In genomic region chr21:39660596-39660995, GRCh38 we compare ENCODE assay signal across 10 cellular contexts. TPM values are rescaled to one million over a fixed set of nuclear protein-coding genes. Genes with fewer than 3 reads are reported as not detected.
DNase-seq lines count a peak whose midpoint lies in the region; ATAC-seq and TF ChIP-seq lines count a peak whose summit lies in the region.
"Had no signal": no experiment of that assay in that cellular context is flagged by ENCODE, and none has a peak within 500 bp of the region (broad histone marks: within the 10 kb centered on the region; RNA-seq: fewer than 3 reads in every experiment).

No MANE protein-coding gene starts in this region.

- no peak for TF ChIP-seq POLR2A in IMR-90 (IDR thresholded peaks at IDR 0.05; ENCODE audit: low read depth, low read length)

- H4K20me1 ChIP-seq in IMR-90 (ENCODE audit: insufficient read depth, low read length), result no peaks in the 10 kb centered on the region

- 0 out of 3 replicates have a peak overlapping the region, but pooled peaks have one; percentile 16 for H2BK15ac ChIP-seq in IMR-90 (ENCODE audit: low read depth, low read length)

- peak overlapping the region; percentile 85 for H2BK120ac ChIP-seq in IMR-90 (ENCODE audit: low read depth, low read length)

- in situ Hi-C loops in IMR-90 (cut with MboI; ENCODE audit: low sequenced_read_pairs), result no loop called here

- peak overlapping the region; percentile 23; the same call in 1 of the 2 replicates for H4K5ac ChIP-seq in IMR-90 (ENCODE audit: low read depth, low read length)

- no peaks in the 10 kb centered on the region for H3K27me3 Mint-ChIP-seq in mesothelial cell of epicardium (ENCODE audit: low read depth)

- H2AK5ac ChIP-seq in IMR-90 (ENCODE audit: low read depth, low read length), result no peak overlapping the region

- peak overlapping the region; percentile 14 for H3K14ac ChIP-seq in IMR-90 (replicated peaks; ENCODE audit: low read depth, low read length)

- H3K4me1 ChIP-seq in IMR-90 (ENCODE audit: control insufficient read depth, insufficient read depth, low read length), result no peaks in the 10 kb centered on the region; the same call in 1 of the 2 replicates

- peak; percentile 96 for ATAC-seq in IMR-90 (ENCODE audit: low read depth)
- ATAC-seq in GM21360 (IDR thresholded peaks at IDR 0.05; ENCODE audit: unreplicated experiment), result no peak
- no peak for ATAC-seq in HG02885 (IDR thresholded peaks at IDR 0.05; ENCODE audit: poor library complexity, unreplicated experiment)

- H3K56ac ChIP-seq in IMR-90 (ENCODE audit: extremely low read depth, insufficient read depth, low read length), result no peak overlapping the region

- peak overlapping the region; percentile 72; the same call in 1 of the 2 replicates for H2BK20ac ChIP-seq in IMR-90 (ENCODE audit: low read depth, low read length)

- peaks cover 29% of the 10 kb centered on the region for H3K36me3 Mint-ChIP-seq in mesothelial cell of epicardium

- H2BK5ac ChIP-seq in IMR-90 (ENCODE audit: low read depth, low read length, poor library complexity, severe bottlenecking), result peak overlapping the region; percentile 44

- H3K27ac Mint-ChIP-seq in mesothelial cell of epicardium, result peak overlapping the region; percentile 97

- TF ChIP-seq RAD21 in IMR-90 (IDR thresholded peaks at IDR 0.05; ENCODE audit: low read length), result no peak

- CTCF ChIA-PET in IMR-90 (lab: Yijun Ruan, JAX), result no interaction called here

- dilution Hi-C loops in IMR-90 (cut with HindIII; ENCODE audit: low sequenced_read_pairs, unreplicated experiment), result no loop called here

- peak overlapping the region; percentile 76 to 81; a peak in 3 of 4 replicates for H4K8ac ChIP-seq in IMR-90 (ENCODE audit: low read depth in 2 of 2, low read length in 2 of 2)

- peak overlapping the region; percentile 73 for H3K4ac ChIP-seq in IMR-90 (ENCODE audit: low read depth, low read length)

- no peak overlapping the region for H3K27ac ChIP-seq in IMR-90 (ENCODE audit: insufficient read depth, low read length)

- peak overlapping the region; percentile 5 for H3K4me3 Mint-ChIP-seq in mesothelial cell of epicardium

- H3K4me2 ChIP-seq in IMR-90 (ENCODE audit: low read depth, low read length), result peak overlapping the region; percentile 71

- H2AK9ac ChIP-seq in IMR-90 (replicated peaks; ENCODE audit: low read depth, low read length, poor library complexity), result peak overlapping the region; percentile 47

- intact Hi-C loops in IMR-90 (cut with micrococcal nuclease), result no loop called here

- H3K4me3 ChIP-seq in IMR-90 (ENCODE audit: insufficient read depth, low read depth, low read length), result no peak overlapping the region

- H3K9me1 ChIP-seq in IMR-90 (ENCODE audit: insufficient read depth, low read length), result no peaks in the 10 kb centered on the region

- peak overlapping the region; percentile 35 for H2AFZ ChIP-seq in IMR-90 (replicated peaks; ENCODE audit: low read length, poor library complexity)

- TF ChIP-seq CTCF in IMR-90 (conservative IDR thresholded peaks at IDR 0.05; ENCODE audit: low read depth, low read length) (no peak), mesothelial cell of epicardium (IDR thresholded peaks at IDR 0.05; ENCODE audit: unreplicated experiment) (no peak)

- H3K9ac ChIP-seq in IMR-90 (ENCODE audit: low read depth, low read length), result no peak overlapping the region; the same call in 1 of the 2 replicates

- peaks cover 28% of the 10 kb centered on the region for H3K4me1 Mint-ChIP-seq in mesothelial cell of epicardium

- WGBS in IMR-90 (ENCODE audit: extremely low coverage in 2 of 2, insufficient read length in 1 of 2), 2 experiments, result 27% methylated on average over 6 of the region's 11 CpGs; no CpG with 5 or more reads in 1 of the 2 experiments

- no peaks in the 10 kb centered on the region for H3K79me1 ChIP-seq in IMR-90 (ENCODE audit: low read depth in 1 of 2, low read length in 2 of 2)

- DNase-seq in AG08395 (ENCODE audit: low spot score) (peak; percentile 91), IMR-90 (peak; percentile 83), dedifferentiated amniotic fluid mesenchymal stem cell (ENCODE audit: extremely low spot score) (peak; percentile 80), mesothelial cell of epicardium (ENCODE audit: low spot score in 2 of 2, unreplicated experiment in 2 of 2) (peak in 1 of 2 experiments; percentile 67), HUDEP-2 (lab: John Stamatoyannopoulos, UW; ENCODE audit: unreplicated experiment in 76 of 76) (no peak), NCI-H2081 treated with DMSO at 0.1 percent for 48 hours (lab: John Stamatoyannopoulos, UW) (no peak)
- DNase-seq: NCI-H748 treated with DMSO at 0.1 percent for 48 hours; stimulated activated CD4-positive, alpha-beta T cell treated with anti-CD3 and anti-CD28 coated beads, Interleukin-4, amount 100 ng/mL, for 1 hour had no signal

- POLR2A ChIA-PET in IMR-90 (lab: Charles Lee; ENCODE audit: unreplicated experiment), result no interaction called here

- H3K9me3 ChIP-seq in IMR-90 (ENCODE audit: control insufficient read depth, insufficient read depth, low read length), result no peaks in the 10 kb centered on the region

- H4K91ac ChIP-seq in IMR-90 (ENCODE audit: insufficient read depth, low read depth, low read length), result peak overlapping the region; percentile 27; the same call in 1 of the 2 replicates

- H3K9me3 Mint-ChIP-seq in mesothelial cell of epicardium, result no peaks in the 10 kb centered on the region

- no peak overlapping the region; the same call in 1 of the 2 replicates for H3K23ac ChIP-seq in IMR-90 (ENCODE audit: low read depth, low read length)

- peak overlapping the region; percentile 48; the same call in 1 of the 2 replicates for H3K18ac ChIP-seq in IMR-90 (ENCODE audit: low read depth, low read length)

- H3K36me3 ChIP-seq in IMR-90 (ENCODE audit: control insufficient read depth, insufficient read depth, low read length), result no peaks in the 10 kb centered on the region

- BruUV-seq in IMR-90 (replicated peaks; lab: Mats Ljungman, UMichigan), result no TSS peak

- no peaks in the 10 kb centered on the region for H3K27me3 ChIP-seq in IMR-90 (ENCODE audit: control insufficient read depth, insufficient read depth, low read length)

TF ChIP-seq in IMR-90, 13 proteins besides CTCF, POLR2A, EP300 and RAD21:
- 0 out of 2 replicates have a peak, but pooled peaks have one; percentile 13 for TF ChIP-seq FOS (IDR thresholded peaks at IDR 0.05; ENCODE audit: low read depth, low read length)
- TF ChIP-seq NFE2L2 (IDR thresholded peaks at IDR 0.05; ENCODE audit: low read depth, low read length), result no peak

RNA-seq across cellular contexts. Expression of gene B3GALT5, which starts 47.9 kb away (rescaled TPM):
- total RNA-seq in IMR-90 (2012; rRNA removed) (under 0.01 and 0.18 TPM in 2 replicates), mesothelial cell of epicardium (6.4 to 6.9 TPM (median 6.8 TPM) in 3 replicates)
- 0.05 TPM in 1 of 2 replicates, not detected in the other for polyA plus RNA-seq in IMR-90 (2012; rRNA removed)
- polyA plus RNA-seq in IMR-90 (2012; cell fraction: cytosol; rRNA removed), result 0.03 TPM in 1 of 2 replicates, not detected in the other
- polyA plus RNA-seq in IMR-90 (2012; cell fraction: nucleus; rRNA removed; ENCODE audit: low replicate concordance), result 0.07 and 0.08 TPM in 2 replicates

Comparison
In these comparisons a context has a peak if more than half of its experiments do, and no peak if none do; other contexts are left out.
1. DNase-seq: peak in AG08395 (single experiment), IMR-90 (single experiment) and dedifferentiated amniotic fluid mesenchymal stem cell (single experiment); none in HUDEP-2 (0 of 76) and NCI-H2081 treated with DMSO at 0.1 percent for 48 hours (single experiment).